19 cellular contexts compared by ENCODE assay signal in genomic region chr10:9709849-9710248, GRCh38.
"Had no signal": no experiment of that assay in that cellular context is flagged by ENCODE, and none has a peak within 500 bp of the region (broad histone marks: within the 10 kb centered on the region; RNA-seq: fewer than 3 reads in every experiment).

No MANE protein-coding gene starts in this region.

- H3K27ac ChIP-seq: gastrocnemius medialis, heart right ventricle, prostate gland, stomach, testis, upper lobe of left lung had no signal

- H3K27ac Mint-ChIP-seq: activated CD4-positive, alpha-beta memory T cell treated with anti-CD3 and anti-CD28 coated beads, Interleukin-2, amount 10 ng/mL, durations not matched to agents 7 days and 5 days; activated naive CD8-positive, alpha-beta T cell; activated T-cell treated with anti-CD3 and anti-CD28 coated beads, Interleukin-2, amount 50 U/mL, for 72 hours; brain; mesothelial cell of epicardium; nephron progenitor cell; WTC11 had no signal

- H3K36me3 Mint-ChIP-seq: activated naive CD8-positive, alpha-beta T cell; brain had no signal

- H3K4me1 ChIP-seq: gastrocnemius medialis, heart right ventricle, prostate gland, stomach, testis, upper lobe of left lung had no signal

- DNase-seq: activated CD4-positive, alpha-beta memory T cell treated with anti-CD3 and anti-CD28 coated beads, Interleukin-2, amount 10 ng/mL, durations not matched to agents 7 days and 5 days; activated CD4-positive, alpha-beta T cell treated with anti-CD3 and anti-CD28 coated beads for 4 hours; activated CD8-positive, alpha-beta memory T cell treated with anti-CD3 and anti-CD28 coated beads, Interleukin-2, amount 50 U/mL, for 4 hours; activated gamma-delta T cell; activated T-cell treated with anti-CD3 and anti-CD28 coated beads, Interleukin-2, amount 50 U/mL, for 72 hours; amygdala; effector memory CD4-positive, alpha-beta T cell; gastrocnemius medialis; heart right ventricle; nephron progenitor cell; right cardiac atrium; stomach; testis; upper lobe of left lung had no signal

- ATAC-seq: activated T-cell treated with anti-CD3 and anti-CD28 coated beads, Interleukin-2, amount 50 U/mL, for 72 hours; gastrocnemius medialis; heart right ventricle; right cardiac atrium; WTC11 had no signal

- H3K4me1 Mint-ChIP-seq: activated CD4-positive, alpha-beta memory T cell treated with anti-CD3 and anti-CD28 coated beads, Interleukin-2, amount 10 ng/mL, durations not matched to agents 7 days and 5 days; brain; mesothelial cell of epicardium; nephron progenitor cell; WTC11 had no signal

- H3K27me3 ChIP-seq: gastrocnemius medialis, heart right ventricle, stomach, testis, upper lobe of left lung had no signal

- H3K4me3 Mint-ChIP-seq: activated CD4-positive, alpha-beta memory T cell treated with anti-CD3 and anti-CD28 coated beads, Interleukin-2, amount 10 ng/mL, durations not matched to agents 7 days and 5 days; activated naive CD8-positive, alpha-beta T cell; activated T-cell treated with anti-CD3 and anti-CD28 coated beads, Interleukin-2, amount 50 U/mL, for 72 hours; brain; mesothelial cell of epicardium; nephron progenitor cell; WTC11 had no signal

- H3K27me3 Mint-ChIP-seq: activated CD4-positive, alpha-beta memory T cell treated with anti-CD3 and anti-CD28 coated beads, Interleukin-2, amount 10 ng/mL, durations not matched to agents 7 days and 5 days; activated naive CD8-positive, alpha-beta T cell; brain had no signal
